In genomic region chr18:46071894-46072867, GRCh38 we compare ENCODE assay signal across 8 cellular contexts. TPM values are rescaled to one million over a fixed set of nuclear protein-coding genes. Genes with fewer than 3 reads are reported as not detected.
DNase-seq lines count a peak whose midpoint lies in the region; ATAC-seq, FAIRE-seq and TF ChIP-seq lines count a peak whose summit lies in the region.

TSS of gene PSTPIP2 (minus strand) at chr18:46072260. CDS start at chr18:46072188, 72 bp downstream.

- DNase-seq in GM12891 (ENCODE audit: insufficient read length, low spot score) (peak; percentile 49), NCI-H526 treated with DMSO at 0.1 percent for 48 hours (lab: John Stamatoyannopoulos, UW) (peak; percentile 10), epithelial cell of proximal tubule (ENCODE audit: low read depth) (no peak), myocyte (ENCODE audit: low read depth) (peak; percentile 68), NCI-H1930 (lab: John Stamatoyannopoulos, UW) (no peak)
- DNase-seq in activated CD8-positive, alpha-beta memory T cell treated with anti-CD3 and anti-CD28 coated beads, Interleukin-2, amount 50 U/mL, for 48 hours: peak; percentile 83
- peak; percentile 55 to 81 for DNase-seq in stimulated activated effector memory CD8-positive, alpha-beta T cell treated with anti-CD3 and anti-CD28 coated beads, Interleukin-12 subunit alpha, Interleukin-12 subunit beta, amount 100 ng/mL, for 72 hours (ENCODE audit: low spot score in 2 of 2)

- peak; percentile 90 for FAIRE-seq in GM12891 (lab: Jason Lieb, UNC)

- H3K36me3 Mint-ChIP-seq in stimulated activated effector memory CD8-positive, alpha-beta T cell treated with anti-CD3 and anti-CD28 coated beads, Interleukin-12 subunit alpha, Interleukin-12 subunit beta, amount 100 ng/mL, for 72 hours: peaks cover 4% of the 10 kb centered on the region

- H3K4me3 Mint-ChIP-seq in stimulated activated effector memory CD8-positive, alpha-beta T cell treated with anti-CD3 and anti-CD28 coated beads, Interleukin-12 subunit alpha, Interleukin-12 subunit beta, amount 100 ng/mL, for 72 hours: peak within 1 kb of the TSS; percentile 60

- H3K27ac Mint-ChIP-seq in stimulated activated effector memory CD8-positive, alpha-beta T cell treated with anti-CD3 and anti-CD28 coated beads, Interleukin-12 subunit alpha, Interleukin-12 subunit beta, amount 100 ng/mL, for 72 hours: peak within 1 kb of the TSS; percentile 20

- H3K9me3 Mint-ChIP-seq in stimulated activated effector memory CD8-positive, alpha-beta T cell treated with anti-CD3 and anti-CD28 coated beads, Interleukin-12 subunit alpha, Interleukin-12 subunit beta, amount 100 ng/mL, for 72 hours: no peaks in the 10 kb centered on the region

- peak; percentile 60 for TF ChIP-seq POLR2A in GM12891 (IDR thresholded peaks at IDR 0.05; ENCODE audit: low read depth, low read length)

- peak; percentile 18 for TF ChIP-seq CTCF in epithelial cell of proximal tubule (conservative IDR thresholded peaks at IDR 0.05; ENCODE audit: low read depth, low read length)

- peaks cover 48% of the 10 kb centered on the region for H3K4me1 Mint-ChIP-seq in stimulated activated effector memory CD8-positive, alpha-beta T cell treated with anti-CD3 and anti-CD28 coated beads, Interleukin-12 subunit alpha, Interleukin-12 subunit beta, amount 100 ng/mL, for 72 hours

- H3K4me3 ChIP-seq in epithelial cell of proximal tubule (ENCODE audit: low read depth, low read length): peak within 1 kb of the TSS; percentile 89

- peak; percentile 71 for ATAC-seq in HG02678 (IDR thresholded peaks at IDR 0.05; ENCODE audit: unreplicated experiment)
- ATAC-seq in stimulated activated effector memory CD8-positive, alpha-beta T cell treated with anti-CD3 and anti-CD28 coated beads, Interleukin-12 subunit alpha, Interleukin-12 subunit beta, amount 100 ng/mL, for 72 hours: peak; percentile 83

TF ChIP-seq in GM12891, 5 proteins besides CTCF, POLR2A, EP300 and RAD21:
- TF ChIP-seq POU2F2 (IDR thresholded peaks at IDR 0.05; ENCODE audit: low read depth, low read length) (peak; percentile 39; the same call in 1 of the 2 replicates), POLR2AphosphoS5 (IDR thresholded peaks at IDR 0.05; ENCODE audit: low read depth, low read length) (peak; percentile 51; the same call in 1 of the 2 replicates), SPI1 (IDR thresholded peaks at IDR 0.05; ENCODE audit: low read depth, low read length) (no peak), TAF1 (IDR thresholded peaks at IDR 0.05; ENCODE audit: low read depth, low read length) (peak; percentile 62; the same call in 1 of the 2 replicates), PAX5 (IDR thresholded peaks at IDR 0.05; ENCODE audit: insufficient read depth, low read length, severe bottlenecking) (no peak)

RNA-seq across cellular contexts. Expression of gene PSTPIP2, which starts in this region (rescaled TPM):
- polyA plus RNA-seq in GM12891 (2012; ENCODE audit: low read depth, missing spikeins): 15.8 TPM
- total RNA-seq in epithelial cell of proximal tubule (7.2 and 11.0 TPM in 2 replicates), myocyte (1.7 and 2.5 TPM in 2 replicates)
- polyA plus RNA-seq in myocyte (2012): 2.0 TPM

Comparison
In these comparisons a context has a peak if more than half of its experiments do, and no peak if none do; other contexts are left out.
1. DNase-seq: peak in GM12891 (single experiment), NCI-H526 treated with DMSO at 0.1 percent for 48 hours (single experiment), activated CD8-positive, alpha-beta memory T cell treated with anti-CD3 and anti-CD28 coated beads, Interleukin-2, amount 50 U/mL, for 48 hours (single experiment), myocyte (single experiment) and stimulated activated effector memory CD8-positive, alpha-beta T cell treated with anti-CD3 and anti-CD28 coated beads, Interleukin-12 subunit alpha, Interleukin-12 subunit beta, amount 100 ng/mL, for 72 hours (2 of 2); none in epithelial cell of proximal tubule (single experiment) and NCI-H1930 (0 of 2).